Comparison of ENCODE assay signal across 17 cellular contexts in the genomic region with DNA sequence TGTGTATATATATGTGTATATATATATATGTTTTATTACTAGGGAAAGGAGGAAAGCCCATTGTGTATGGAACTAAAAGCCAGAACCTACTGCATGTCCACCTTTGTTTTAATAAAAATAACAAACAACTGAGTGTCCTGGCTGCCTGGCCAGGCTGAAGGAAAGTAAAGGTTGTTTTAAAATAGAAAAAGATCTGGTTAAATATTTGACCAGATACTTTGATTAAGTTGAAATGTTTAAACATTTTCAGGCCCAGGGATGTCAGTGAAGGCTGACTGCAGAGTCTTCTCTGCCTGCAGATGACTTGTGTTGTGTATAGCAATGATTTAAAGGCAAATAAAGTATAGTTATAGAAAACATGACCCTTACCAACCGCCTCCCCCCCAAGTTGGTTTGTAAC. TPM values are rescaled to one million over a fixed set of nuclear protein-coding genes. Genes with fewer than 3 reads are reported as not detected.
DNase-seq lines count a peak whose midpoint lies in the region; ATAC-seq and TF ChIP-seq lines count a peak whose summit lies in the region.
"Had no signal": no experiment of that assay in that cellular context is flagged by ENCODE, and none has a peak within 500 bp of the region (broad histone marks: within the 10 kb centered on the region; RNA-seq: fewer than 3 reads in every experiment).

No MANE protein-coding gene starts in this region.

- 77 to 100% (median 93%) methylated on average over 1 of the region's 1 CpG for WGBS in heart left ventricle, 4 donors
- WGBS in right lobe of liver (ENCODE audit: insufficient coverage, low coverage, low lambda C conversion rate, missing lambda C conversion rate), result 50% methylated on average over 1 of the region's 1 CpG

- peaks cover 5% of the 10 kb centered on the region; the same call in 1 of the 2 replicates for H3F3A ChIP-seq in Loucy (ENCODE audit: low read depth)

- peaks cover 28 to 100% (median 90%) of the 10 kb centered on the region in 12 donors for H3K4me1 ChIP-seq in heart left ventricle
- peaks cover 56% of the 10 kb centered on the region for H3K4me1 ChIP-seq in Loucy (ENCODE audit: insufficient read depth, low read length, poor library complexity, severe bottlenecking)
- peaks cover 0 to 40% (median 16%) of the 10 kb centered on the region in 4 donors for H3K4me1 ChIP-seq in right lobe of liver
- peaks cover 7 to 74% (median 62%) of the 10 kb centered on the region in 5 donors for H3K4me1 ChIP-seq in subcutaneous abdominal adipose tissue (ENCODE audit: control insufficient read depth in 5 of 5, insufficient read depth in 5 of 5, low read length in 5 of 5)

- H2AFZ ChIP-seq in Loucy (ENCODE audit: low read length), result no peak overlapping the region

- DNase-seq in heart left ventricle (no peak), left cardiac atrium (no peak), right lobe of liver (no peak), ureter (ENCODE audit: low spot score) (no peak), NCI-H2107 treated with DMSO at 0.1 percent for 48 hours (lab: John Stamatoyannopoulos, UW; ENCODE audit: unreplicated experiment) (no peak)
- no peak for DNase-seq in stimulated activated CD4-positive, alpha-beta T cell treated with anti-CD3 and anti-CD28 coated beads, Interleukin-2, amount 100 ng/mL, for 48 hours
- DNase-seq: 8988T, H7, KG1, NCI-H1092 treated with DMSO at 0.1 percent for 48 hours, NCI-H1436 treated with DMSO at 0.1 percent for 48 hours, NCI-H1930, NCI-H345, NCI-H524 treated with DMSO at 0.1 percent for 48 hours, Peyer's patch had no signal

- TF ChIP-seq POLR2A in heart left ventricle (IDR thresholded peaks at IDR 0.05) (no peak), right lobe of liver (IDR thresholded peaks at IDR 0.05) (no peak)

- intact Hi-C loops in heart left ventricle (cut with DNase I), result no loop called here
- intact Hi-C loops in left cardiac atrium (cut with DNase I), result no loop called here
- intact Hi-C loops in right lobe of liver (cut with DNase I), result no loop called here

- peak overlapping the region in 10 of 12 donors; percentile 7 to 68 (median 44) for H3K27ac ChIP-seq in heart left ventricle
- peak overlapping the region in 1 of 3 donors; percentile 3 for H3K27ac ChIP-seq in right lobe of liver
- peak overlapping the region; percentile 79 for H3K27ac ChIP-seq in subcutaneous abdominal adipose tissue (ENCODE audit: low read depth, low read length)
- H3K27ac ChIP-seq: Peyer's patch had no signal

- H3K4me2 ChIP-seq in Loucy (ENCODE audit: low read depth, low read length, poor library complexity, severe bottlenecking), result peak overlapping the region; percentile 52

- H4K20me1 ChIP-seq in Loucy (ENCODE audit: insufficient read depth, low read length, poor library complexity, severe bottlenecking), result no peaks in the 10 kb centered on the region

- no peaks in the 10 kb centered on the region for H3K9me2 ChIP-seq in Loucy (replicated peaks; ENCODE audit: low read depth, low read length)

- TF ChIP-seq CTCF in heart left ventricle (IDR thresholded peaks at IDR 0.05) (no peak), Loucy (conservative IDR thresholded peaks at IDR 0.05; ENCODE audit: low read length) (no peak), right lobe of liver (IDR thresholded peaks at IDR 0.05) (no peak)

- peaks cover 10% of the 10 kb centered on the region for H3K79me2 ChIP-seq in Loucy (ENCODE audit: insufficient read depth, low read length)

- H3K4me3 ChIP-seq in heart left ventricle, result no peak overlapping the region
- peak overlapping the region; percentile 10 for H3K4me3 ChIP-seq in Loucy (ENCODE audit: low read length, poor library complexity, severe bottlenecking)
- H3K4me3 ChIP-seq in right lobe of liver, result no peak overlapping the region
- no peak overlapping the region for H3K4me3 ChIP-seq in subcutaneous abdominal adipose tissue (ENCODE audit: low read depth in 1 of 5, low read length in 5 of 5)
- H3K4me3 ChIP-seq: Peyer's patch had no signal

- peak overlapping the region; percentile 21 for H3K9ac ChIP-seq in Loucy (ENCODE audit: low read depth, low read length, poor library complexity, severe bottlenecking)
- H3K9ac ChIP-seq in subcutaneous abdominal adipose tissue (ENCODE audit: low read length in 5 of 5), result no peak overlapping the region

- H3K36me3 ChIP-seq in heart left ventricle (peaks cover 0 to 5% (median 0%) of the 10 kb centered on the region in 9 donors), Loucy (ENCODE audit: insufficient read depth, low read length) (no peaks in the 10 kb centered on the region), right lobe of liver (no peaks in the 10 kb centered on the region), subcutaneous abdominal adipose tissue (ENCODE audit: control insufficient read depth in 5 of 5, insufficient read depth in 5 of 5, low read length in 5 of 5) (no peaks in the 10 kb centered on the region)
- H3K36me3 ChIP-seq: Peyer's patch had no signal

- ATAC-seq in heart left ventricle, result no peak
- no peak for ATAC-seq in left cardiac atrium
- ATAC-seq in right lobe of liver, result peak; percentile 38 to 63 (median 54)

- H3K9me3 ChIP-seq in heart left ventricle (peaks cover 0 to 17% (median 0%) of the 10 kb centered on the region in 12 donors), Loucy (ENCODE audit: insufficient read depth, low read depth, low read length) (no peaks in the 10 kb centered on the region), right lobe of liver (no peaks in the 10 kb centered on the region), subcutaneous abdominal adipose tissue (ENCODE audit: control insufficient read depth in 5 of 5, low read length in 5 of 5) (no peaks in the 10 kb centered on the region)
- H3K9me3 ChIP-seq: Peyer's patch had no signal

- H3K27me3 ChIP-seq in heart left ventricle (no peaks in the 10 kb centered on the region), Loucy (ENCODE audit: insufficient read depth, low read length, poor library complexity, severe bottlenecking) (no peaks in the 10 kb centered on the region), right lobe of liver (no peaks in the 10 kb centered on the region), subcutaneous abdominal adipose tissue (ENCODE audit: control insufficient read depth in 5 of 5, insufficient read depth in 4 of 5, low read length in 5 of 5) (no peaks in the 10 kb centered on the region)
- H3K27me3 ChIP-seq: Peyer's patch had no signal

RNA-seq across cellular contexts. Expression of gene SPTBN1, which starts 22.8 kb away (rescaled TPM):
- total RNA-seq in heart left ventricle, result 100 to 1,000 TPM; 378 to 659 (median 424) TPM
- polyA plus RNA-seq in heart left ventricle, result 100 to 1,000 TPM; 124 to 170 TPM
- 100 to 1,000 TPM; 329 to 332 TPM for total RNA-seq in left cardiac atrium
- 100 to 1,000 TPM; 107 to 315 (median 227) TPM for total RNA-seq in right lobe of liver
- total RNA-seq in ureter, result 380 TPM

Comparison
In these comparisons a context has a peak if more than half of its experiments do, and no peak if none do; other contexts are left out.
1. ATAC-seq: peak in right lobe of liver (4 of 4); none in heart left ventricle (0 of 4) and left cardiac atrium (0 of 2).